1 cellular context compared by ENCODE assay signal in the genomic region with DNA sequence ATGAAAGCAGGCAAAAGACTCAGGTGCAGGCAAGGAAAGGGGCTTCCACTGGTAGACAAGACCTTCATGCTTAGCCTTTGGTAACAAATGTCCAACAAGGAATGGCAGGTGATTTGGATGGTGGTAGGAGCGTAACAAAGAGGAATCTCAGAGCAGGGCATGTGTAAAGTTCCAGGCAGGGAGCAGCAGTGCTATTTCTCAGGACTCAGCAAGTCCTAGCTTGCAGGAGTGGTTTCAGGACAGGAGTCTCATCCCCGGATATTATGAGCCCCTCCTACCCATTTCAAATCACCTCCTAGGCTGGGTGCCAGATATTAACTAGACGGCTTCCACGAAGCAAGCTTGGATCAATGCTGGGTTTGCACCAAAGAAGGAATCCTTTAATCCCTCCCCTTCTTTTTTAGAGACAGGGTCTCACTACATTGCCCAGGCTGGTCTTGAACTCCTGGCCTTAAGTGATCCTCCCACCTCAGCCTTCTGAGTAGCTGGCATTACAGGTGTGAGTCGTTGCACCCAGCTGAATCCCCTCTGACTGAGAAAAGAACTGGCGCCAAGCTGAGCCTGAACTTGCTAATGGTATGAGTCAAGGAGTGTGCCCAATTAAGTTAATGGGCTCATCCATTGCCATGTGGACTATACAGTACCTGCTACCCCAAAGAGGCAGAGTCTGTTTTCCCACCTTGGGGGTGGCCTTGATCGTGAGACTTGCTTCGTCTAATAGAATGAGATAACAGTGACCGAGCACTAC.
TF ChIP-seq lines count a peak whose summit lies in the region.

No MANE protein-coding gene starts in this region.

TF ChIP-seq in H1, 55 proteins besides CTCF, POLR2A, EP300 and RAD21:
- TF ChIP-seq TAF7 (optimal IDR thresholded peaks at IDR 0.05; ENCODE audit: borderline replicate concordance, low read depth, low read length) (no peak), SP4 (IDR thresholded peaks at IDR 0.05; ENCODE audit: low read length) (no peak), ASH2L (IDR thresholded peaks at IDR 0.05; ENCODE audit: low read length) (no peak), ZNF274 (IDR thresholded peaks at IDR 0.05; ENCODE audit: borderline replicate concordance, extremely low read depth, low read length) (no peak), NANOG (IDR thresholded peaks at IDR 0.05; ENCODE audit: insufficient read depth, low read depth, low read length, poor library complexity, severe bottlenecking) (no peak), RBBP5 (IDR thresholded peaks at IDR 0.05; ENCODE audit: borderline replicate concordance, low read depth, low read length) (no peak), CBX5 (IDR thresholded peaks at IDR 0.05; ENCODE audit: low read depth, low read length) (no peak), SRF (IDR thresholded peaks at IDR 0.05; ENCODE audit: low read depth, low read length) (no peak)
TF ChIP-seq in H1: peak in this region for 0.
